14 cellular contexts compared by ENCODE assay signal in the genomic region with DNA sequence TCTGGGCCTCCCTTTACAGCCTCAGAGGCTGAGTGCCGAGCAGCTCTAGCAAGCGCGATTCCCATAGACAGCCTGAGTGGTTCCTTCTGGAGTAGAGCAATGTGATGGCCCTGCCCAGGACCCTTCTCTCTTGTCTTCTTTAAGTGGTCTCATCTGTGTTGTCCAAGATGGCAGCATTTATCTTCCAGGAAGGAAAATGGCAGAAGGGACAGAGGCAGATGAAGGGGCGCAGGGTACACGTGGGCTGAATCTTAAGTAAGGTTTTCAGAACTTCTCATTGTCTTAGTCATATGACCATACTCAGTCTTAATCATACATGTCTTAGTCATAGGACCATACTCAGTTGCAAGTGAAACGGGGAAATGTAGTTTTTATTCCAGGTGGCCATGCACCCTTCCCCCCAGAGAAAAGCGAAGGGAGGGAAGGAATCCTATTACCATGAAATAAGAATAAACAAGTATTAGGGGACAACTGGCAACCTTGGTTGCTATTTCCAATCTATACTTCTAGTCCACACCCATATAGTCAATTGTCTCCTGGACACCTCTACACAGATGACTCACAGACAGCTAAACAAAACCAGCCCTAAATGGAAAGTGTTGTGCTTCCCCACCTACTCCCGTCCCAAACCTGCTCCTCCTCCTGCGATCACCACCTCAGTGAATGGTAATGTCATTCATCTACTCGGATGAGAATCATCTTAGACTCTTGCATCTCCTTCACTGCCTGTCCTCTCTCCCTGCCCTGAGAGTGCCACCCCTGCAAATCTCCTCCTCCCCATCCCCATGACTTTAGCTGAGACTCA. TPM values are rescaled to one million over a fixed set of nuclear protein-coding genes. Genes with fewer than 3 reads are reported as not detected.
DNase-seq lines count a peak whose midpoint lies in the region; ATAC-seq, FAIRE-seq and TF ChIP-seq lines count a peak whose summit lies in the region.
"Had no signal": no experiment of that assay in that cellular context is flagged by ENCODE, and none has a peak within 500 bp of the region (broad histone marks: within the 10 kb centered on the region; RNA-seq: fewer than 3 reads in every experiment).

No MANE protein-coding gene starts in this region.

- H3K36me3 ChIP-seq in skeletal muscle satellite cell (ENCODE audit: insufficient read depth, low read length) = no peaks in the 10 kb centered on the region

- no peak for TF ChIP-seq CTCF in GM13977 (IDR thresholded peaks at IDR 0.05; ENCODE audit: extremely low read depth, insufficient read depth, missing control alignments)

- no peak overlapping the region for H3K4me3 ChIP-seq in skeletal muscle satellite cell (ENCODE audit: low read length)
- H3K4me3 ChIP-seq: SK-N-MC had no signal

- ATAC-seq in HG03039 (IDR thresholded peaks at IDR 0.05; ENCODE audit: unreplicated experiment) (peak; percentile 64), GM18868 (IDR thresholded peaks at IDR 0.05; ENCODE audit: unreplicated experiment) (no peak), GM19035 (IDR thresholded peaks at IDR 0.05; ENCODE audit: unreplicated experiment) (no peak)
- peak; percentile 92 for ATAC-seq in activated T-helper 17 cell treated with anti-CD3 and anti-CD28 coated beads, Interleukin-2, amount 50 U/mL, for 72 hours (replicated peaks)

- H3K9ac ChIP-seq in skeletal muscle satellite cell (ENCODE audit: low read depth, low read length) = peak overlapping the region; percentile 22

- FAIRE-seq in GM12891 (lab: Jason Lieb, UNC) = no peak
- FAIRE-seq: H1, kidney had no signal

- no peak for TF ChIP-seq POLR2A in GM12891 (IDR thresholded peaks at IDR 0.05; ENCODE audit: low read depth, low read length)

- H3K4me1 ChIP-seq in skeletal muscle satellite cell (ENCODE audit: control insufficient read depth, insufficient read depth, low read length) = peaks cover 23% of the 10 kb centered on the region

- DNase-seq in DMS53 treated with DMSO at 0.1 percent for 48 hours (lab: John Stamatoyannopoulos, UW; ENCODE audit: unreplicated experiment) (peak; percentile 30), GM13977 (ENCODE audit: low spot score) (no peak), GM12891 (ENCODE audit: insufficient read length, low spot score) (no peak)
- DNase-seq: amygdala, COR-L47, kidney, occipital lobe had no signal

- H3K9me3 Mint-ChIP-seq in activated T-helper 17 cell treated with anti-CD3 and anti-CD28 coated beads, Interleukin-2, amount 50 U/mL, for 72 hours = no peaks in the 10 kb centered on the region

- no peaks in the 10 kb centered on the region for H3K36me3 Mint-ChIP-seq in activated T-helper 17 cell treated with anti-CD3 and anti-CD28 coated beads, Interleukin-2, amount 50 U/mL, for 72 hours (ENCODE audit: low read depth)

- in situ Hi-C loops in GM13977 (cut with MboI; ENCODE audit: low pct_unique_long_range_greater_than_20kb, low sequenced_read_pairs, unreplicated experiment) = no loop called here

- peaks cover 12% of the 10 kb centered on the region for H3K27me3 Mint-ChIP-seq in activated T-helper 17 cell treated with anti-CD3 and anti-CD28 coated beads, Interleukin-2, amount 50 U/mL, for 72 hours

- peaks cover 20% of the 10 kb centered on the region for H3K4me1 Mint-ChIP-seq in activated T-helper 17 cell treated with anti-CD3 and anti-CD28 coated beads, Interleukin-2, amount 50 U/mL, for 72 hours

- no peaks in the 10 kb centered on the region for H3K27me3 ChIP-seq in skeletal muscle satellite cell (ENCODE audit: control insufficient read depth, insufficient read depth, low read length)

- no peaks in the 10 kb centered on the region for H3K9me3 ChIP-seq in skeletal muscle satellite cell (replicated peaks; ENCODE audit: low read length)

- H3K4me3 Mint-ChIP-seq in activated T-helper 17 cell treated with anti-CD3 and anti-CD28 coated beads, Interleukin-2, amount 50 U/mL, for 72 hours = peak overlapping the region; percentile 50

- no peak overlapping the region for H3K4me2 ChIP-seq in skeletal muscle satellite cell (ENCODE audit: low read length)

- peak overlapping the region; percentile 80 for H3K27ac Mint-ChIP-seq in activated T-helper 17 cell treated with anti-CD3 and anti-CD28 coated beads, Interleukin-2, amount 50 U/mL, for 72 hours

TF ChIP-seq in GM12891, 5 proteins besides CTCF, POLR2A, EP300 and RAD21:
- TF ChIP-seq PAX5 (IDR thresholded peaks at IDR 0.05; ENCODE audit: insufficient read depth, low read length, severe bottlenecking) (no peak), SPI1 (IDR thresholded peaks at IDR 0.05; ENCODE audit: low read depth, low read length) (no peak)

RNA-seq across cellular contexts. Expression of gene OVAAL, which starts 13.3 kb away (rescaled TPM):
- total RNA-seq in activated T-helper 17 cell treated with anti-CD3 and anti-CD28 coated beads, Interleukin-2, amount 50 U/mL, for 72 hours = not detected
- total RNA-seq in skeletal muscle satellite cell (2012; rRNA removed) = under 0.01 TPM in 1 of 2 replicates, not detected in the other
- polyA plus RNA-seq in GM12891 (2012; ENCODE audit: low read depth, missing spikeins) = not detected
- total RNA-seq: H1, kidney, occipital lobe had no signal
- polyA plus RNA-seq: H1 had no signal

RNA-seq across cellular contexts. Expression of gene XPR1, which starts 59.8 kb away (rescaled TPM):
- 10 to 100 TPM; 16.4 to 25.4 TPM for total RNA-seq in activated T-helper 17 cell treated with anti-CD3 and anti-CD28 coated beads, Interleukin-2, amount 50 U/mL, for 72 hours
- total RNA-seq in skeletal muscle satellite cell (2012; rRNA removed) = 17.0 and 24.8 TPM in 2 replicates
- polyA plus RNA-seq in GM12891 (2012; ENCODE audit: low read depth, missing spikeins) = 5.0 TPM

Comparison
In these comparisons a context has a peak if more than half of its experiments do, and no peak if none do; other contexts are left out.
1. ATAC-seq: peak in HG03039 (single experiment) and activated T-helper 17 cell treated with anti-CD3 and anti-CD28 coated beads, Interleukin-2, amount 50 U/mL, for 72 hours (single experiment); none in GM18868 (single experiment) and GM19035 (single experiment).